Comparison of ENCODE assay signal across 28 cellular contexts in genomic region chr10:122510736-122511135, GRCh38. TPM values are rescaled to one million over a fixed set of nuclear protein-coding genes. Genes with fewer than 3 reads are reported as not detected.
DNase-seq lines count a peak whose midpoint lies in the region; ATAC-seq and TF ChIP-seq lines count a peak whose summit lies in the region.
"Had no signal": no experiment of that assay in that cellular context is flagged by ENCODE, and none has a peak within 500 bp of the region (broad histone marks: within the 10 kb centered on the region; RNA-seq: fewer than 3 reads in every experiment).

No MANE protein-coding gene starts in this region.

- H3K79me2 ChIP-seq in SK-N-SH (ENCODE audit: insufficient read depth) (0 out of 2 replicates have a peak, but pooled peaks cover 3% of the 10 kb centered on the region), mammary epithelial cell (ENCODE audit: insufficient read depth, low read length) (peaks cover 6% of the 10 kb centered on the region)

- dilution Hi-C loops in mammary epithelial cell (cut with HindIII; ENCODE audit: low sequenced_read_pairs): no loop called here

- no peak for DNase-seq in SK-N-SH
- DNase-seq in LNCaP clone FGC (ENCODE audit: low read depth): no peak
- no peak for DNase-seq in mammary epithelial cell
- DNase-seq in neuronal stem cell (ENCODE audit: low spot score): no peak
- DNase-seq in hippocampal formation (lab: John Stamatoyannopoulos, UW): no peak
- DNase-seq in ACHN: no peak
- no peak for DNase-seq in SIG-M5 (lab: John Stamatoyannopoulos, UW)
- DNase-seq: activated CD4-positive, alpha-beta T cell treated with anti-CD3 and anti-CD28 coated beads for 48 hours; activated naive CD4-positive, alpha-beta T cell; activated T-cell treated with anti-CD3 and anti-CD28 coated beads, Interleukin-2, amount 50 U/mL, for 4 hours; adrenal gland; GDM1; KBM-7; left ventricle myocardium superior; midbrain; naive thymus-derived CD8-positive, alpha-beta T cell; NCI-H1092; NCI-H187; NCI-H2227 treated with DMSO at 0.1 percent for 48 hours; NCI-H82; spleen; SW 1271; T1000; WERI-Rb-1 had no signal

- H3K9me3 ChIP-seq in SK-N-SH: no peaks in the 10 kb centered on the region
- H3K9me3 ChIP-seq in mammary epithelial cell (replicated peaks; ENCODE audit: insufficient read depth, low read length): no peaks in the 10 kb centered on the region
- H3K9me3 ChIP-seq in neuronal stem cell (replicated peaks in 1 of 2; ENCODE audit: control insufficient read depth in 2 of 2, insufficient read depth in 1 of 2, low read depth in 1 of 2, low read length in 2 of 2): no peaks in the 10 kb centered on the region
- H3K9me3 ChIP-seq: adrenal gland, spleen had no signal

- H2BK5ac ChIP-seq in neuronal stem cell (ENCODE audit: low read length): peak overlapping the region; percentile 44

- H4K20me1 ChIP-seq in SK-N-SH (ENCODE audit: insufficient read depth) (no peaks in the 10 kb centered on the region), mammary epithelial cell (ENCODE audit: insufficient read depth, low read length) (no peaks in the 10 kb centered on the region)

- no peak overlapping the region for H3K27ac ChIP-seq in SK-N-SH (ENCODE audit: low read depth in 2 of 2, low read length in 1 of 2)
- H3K27ac ChIP-seq in mammary epithelial cell (ENCODE audit: insufficient read depth, low read depth, low read length): peak overlapping the region; percentile 80
- no peak overlapping the region for H3K27ac ChIP-seq in neuronal stem cell (replicated peaks; ENCODE audit: low read length)
- H3K27ac ChIP-seq: adrenal gland, spleen, WERI-Rb-1 had no signal

- TF ChIP-seq EP300 in SK-N-SH (IDR thresholded peaks at IDR 0.05; ENCODE audit: borderline replicate concordance in 1 of 2, low read depth in 1 of 2, low read length in 1 of 2): no peak

- no peak overlapping the region for H3K4me3 ChIP-seq in SK-N-SH (ENCODE audit: low read depth in 2 of 2, low read length in 1 of 2)
- H3K4me3 ChIP-seq in LNCaP clone FGC (ENCODE audit: low read depth, low read length): no peak overlapping the region
- no peak overlapping the region for H3K4me3 ChIP-seq in mammary epithelial cell (replicated peaks in 1 of 3; ENCODE audit: insufficient read depth in 1 of 3, low read depth in 2 of 3, low read length in 3 of 3)
- no peak overlapping the region for H3K4me3 ChIP-seq in neuronal stem cell (ENCODE audit: low read length in 2 of 2)
- H3K4me3 ChIP-seq: adrenal gland, spleen had no signal

- H3F3A ChIP-seq in SK-N-SH (replicated peaks; ENCODE audit: insufficient read depth): no peaks in the 10 kb centered on the region

- no peak overlapping the region for H3K14ac ChIP-seq in neuronal stem cell (ENCODE audit: low read length)

- H3K9ac ChIP-seq in SK-N-SH: no peak overlapping the region
- H3K9ac ChIP-seq in mammary epithelial cell (ENCODE audit: insufficient read depth, low read length): peak overlapping the region; percentile 51
- no peak overlapping the region for H3K9ac ChIP-seq in neuronal stem cell (ENCODE audit: low read depth, low read length, poor library complexity)

- in situ Hi-C loops in mammary epithelial cell (cut with MboI; ENCODE audit: low sequenced_read_pairs in 2 of 2) (no loop called here), ACHN (cut with HindIII; ENCODE audit: low pct_ligation_motif_present, low pct_unique_long_range_greater_than_20kb, low sequenced_read_pairs) (no loop called here)

- no peak overlapping the region for H4K91ac ChIP-seq in neuronal stem cell (ENCODE audit: low read depth, low read length, poor library complexity)

- no peaks in the 10 kb centered on the region for H3K9me2 ChIP-seq in SK-N-SH

- CTCF ChIA-PET in SK-N-SH (lab: Yijun Ruan, JAX) (interaction anchor here (1.2 kb wide), 1 partner anchor 193 kb away, joined by 3 read pairs; no protein-coding TSS in a partner anchor), mammary epithelial cell (lab: Charles Lee; ENCODE audit: low non-redundant PET) (no interaction called here)

- H2BK15ac ChIP-seq in neuronal stem cell (ENCODE audit: low read length): no peak overlapping the region

- no peak overlapping the region for H4K8ac ChIP-seq in neuronal stem cell (ENCODE audit: low read depth, low read length)

- H3K36me3 ChIP-seq in SK-N-SH (replicated peaks in 1 of 2; ENCODE audit: control insufficient read depth in 1 of 2, insufficient read depth in 2 of 2, low read length in 1 of 2) (peaks cover 29 to 51% of the 10 kb centered on the region in 2 experiments), mammary epithelial cell (ENCODE audit: insufficient read depth, low read length) (peaks cover 37% of the 10 kb centered on the region), neuronal stem cell (replicated peaks in 1 of 2; ENCODE audit: control insufficient read depth in 2 of 2, insufficient read depth in 2 of 2, low read length in 2 of 2) (peaks cover 0 to 5% of the 10 kb centered on the region in 2 donors)
- H3K36me3 ChIP-seq: WERI-Rb-1 had no signal

- H2AFZ ChIP-seq in SK-N-SH (ENCODE audit: low read depth) (no peak overlapping the region), mammary epithelial cell (ENCODE audit: low read depth, low read length) (no peak overlapping the region), neuronal stem cell (ENCODE audit: low read length) (no peak overlapping the region)

- peak; percentile 27; the same call in 1 of the 2 replicates for TF ChIP-seq RAD21 in SK-N-SH (IDR thresholded peaks at IDR 0.05; ENCODE audit: low read length)

- H2BK120ac ChIP-seq in neuronal stem cell (ENCODE audit: low read depth, low read length): no peak overlapping the region

- no peak for ATAC-seq in SK-N-SH treated with all-trans-retinoic acid at 6 μM for 48 hours
- ATAC-seq: activated T-cell treated with anti-CD3 and anti-CD28 coated beads, Interleukin-2, amount 50 U/mL, for 4 hours; left ventricle myocardium superior; naive thymus-derived CD8-positive, alpha-beta T cell had no signal

- no peak overlapping the region for H3K23ac ChIP-seq in neuronal stem cell (ENCODE audit: low read depth, low read length, poor library complexity)

- no peak overlapping the region for H2AK5ac ChIP-seq in neuronal stem cell (ENCODE audit: low read depth, low read length)

- H3K4me1 ChIP-seq in SK-N-SH (ENCODE audit: control insufficient read depth in 1 of 2, insufficient read depth in 2 of 2, low read depth in 1 of 2, low read length in 1 of 2) (peaks cover 0 to 3% of the 10 kb centered on the region in 2 experiments; a peak in 1 of 4 replicates), mammary epithelial cell (ENCODE audit: insufficient read depth, low read length) (peaks cover 43% of the 10 kb centered on the region), neuronal stem cell (ENCODE audit: control insufficient read depth in 2 of 2, insufficient read depth in 1 of 2, low read depth in 1 of 2, low read length in 2 of 2) (peaks cover 0 to 5% of the 10 kb centered on the region in 2 donors)
- H3K4me1 ChIP-seq: adrenal gland had no signal

- no peak overlapping the region for H3K4ac ChIP-seq in neuronal stem cell (ENCODE audit: low read length)

- 87% methylated on average over 3 of the region's 3 CpGs for WGBS in SK-N-SH (ENCODE audit: low lambda C conversion rate)
- 84% methylated on average over 3 of the region's 3 CpGs for WGBS in mammary epithelial cell (ENCODE audit: low coverage, missing lambda C conversion rate)
- WGBS in neuronal stem cell (ENCODE audit: extremely low coverage in 2 of 2, insufficient read length in 2 of 2, insufficient replicate concordance in 1 of 2), 2 donors: no CpG with 5 or more reads among the region's 3 CpGs

- POLR2A ChIA-PET in SK-N-SH (lab: Yijun Ruan, JAX): no interaction called here

- H3K18ac ChIP-seq in neuronal stem cell (ENCODE audit: low read length): no peak overlapping the region

- H3K79me1 ChIP-seq in neuronal stem cell (ENCODE audit: low read depth, low read length): no peaks in the 10 kb centered on the region

- no TSS peak for BruUV-seq in mammary epithelial cell (replicated peaks; lab: Mats Ljungman, UMichigan)

- no peak overlapping the region for H2BK12ac ChIP-seq in neuronal stem cell (ENCODE audit: low read length)

- intact Hi-C loops in mammary epithelial cell (cut with micrococcal nuclease): loop anchor here (1.0 to 2.0 kb wide), 5 partner anchors 20 to 192 kb away; no protein-coding TSS in a partner anchor

- H3K27me3 ChIP-seq in SK-N-SH (ENCODE audit: insufficient read depth) (no peaks in the 10 kb centered on the region), mammary epithelial cell (ENCODE audit: insufficient read depth, low read length) (no peaks in the 10 kb centered on the region), neuronal stem cell (ENCODE audit: control insufficient read depth in 3 of 3, insufficient read depth in 3 of 3, low read depth in 1 of 3, low read length in 3 of 3) (no peaks in the 10 kb centered on the region)
- H3K27me3 ChIP-seq: adrenal gland, spleen had no signal

- TF ChIP-seq CTCF in SK-N-SH (IDR thresholded peaks at IDR 0.05): no peak
- peak; percentile 16; the same call in 1 of the 2 replicates for TF ChIP-seq CTCF in LNCaP clone FGC (IDR thresholded peaks at IDR 0.05; ENCODE audit: control insufficient read depth, extremely low read depth, insufficient read depth)
- TF ChIP-seq CTCF in mammary epithelial cell (conservative IDR thresholded peaks at IDR 0.05 in 1 of 2, IDR thresholded peaks at IDR 0.05 in 1 of 2; ENCODE audit: extremely low read depth in 1 of 2, insufficient read depth in 1 of 2, low read depth in 1 of 2, low read length in 2 of 2): peak; percentile 6 to 18

- no peak overlapping the region for H3K4me2 ChIP-seq in SK-N-SH
- H3K4me2 ChIP-seq in mammary epithelial cell (ENCODE audit: insufficient read depth, low read depth, low read length): no peak overlapping the region
- H3K4me2 ChIP-seq in neuronal stem cell (ENCODE audit: insufficient read depth, low read length, poor library complexity, severe bottlenecking): no peak overlapping the region

RNA-seq across cellular contexts. Expression of gene HTRA1, which starts 49.4 kb away (rescaled TPM):
- polyA plus RNA-seq in SK-N-SH (2012; rRNA removed) (291 and 339 TPM in 2 replicates), mammary epithelial cell (615 TPM)
- polyA plus RNA-seq in SK-N-SH (2012; cell fraction: cytosol; rRNA removed): 289 and 306 TPM in 2 replicates
- polyA plus RNA-seq in SK-N-SH (2012; cell fraction: nucleus; rRNA removed): 141 and 235 TPM in 2 replicates
- 100 to 1,000 TPM; 179 to 311 TPM for total RNA-seq in mammary epithelial cell
- 271 TPM for polyA minus RNA-seq in mammary epithelial cell
- 9.0 TPM for polyA plus RNA-seq in neuronal stem cell (2013, experiment 1 of 2)
- polyA plus RNA-seq in neuronal stem cell (2013, experiment 2 of 2): 8.8 TPM
- total RNA-seq: naive thymus-derived CD8-positive, alpha-beta T cell had no signal
- polyA plus RNA-seq: naive thymus-derived CD8-positive, alpha-beta T cell had no signal

RNA-seq across cellular contexts. Expression of gene DMBT1, which starts 49.8 kb away (rescaled TPM):
- not detected in 2 replicates for polyA plus RNA-seq in SK-N-SH (2012; rRNA removed)
- polyA plus RNA-seq in SK-N-SH (2012; cell fraction: cytosol; rRNA removed): not detected in 2 replicates
- 0.04 and 0.07 TPM in 2 replicates for polyA plus RNA-seq in SK-N-SH (2012; cell fraction: nucleus; rRNA removed)
- total RNA-seq in mammary epithelial cell: under 1 TPM; 0.24 to 0.33 TPM
- polyA plus RNA-seq in mammary epithelial cell: 1.1 TPM
- polyA minus RNA-seq in mammary epithelial cell: 1.6 TPM
- polyA plus RNA-seq in neuronal stem cell (2013, experiment 1 of 2): not detected
- polyA plus RNA-seq in neuronal stem cell (2013, experiment 2 of 2): not detected
- total RNA-seq: naive thymus-derived CD8-positive, alpha-beta T cell had no signal
- polyA plus RNA-seq: naive thymus-derived CD8-positive, alpha-beta T cell had no signal

RNA-seq across cellular contexts. Expression of gene ARMS2, which starts 56.3 kb away (rescaled TPM):
- polyA plus RNA-seq in SK-N-SH (2012; rRNA removed) (not detected in 2 replicates), mammary epithelial cell (not detected)
- polyA plus RNA-seq in SK-N-SH (2012; cell fraction: cytosol; rRNA removed): 0.04 TPM in 1 of 2 replicates, not detected in the other
- polyA plus RNA-seq in SK-N-SH (2012; cell fraction: nucleus; rRNA removed): not detected in 2 replicates
- under 1 TPM in 1 of 2 donors, not detected in 1; 0.17 TPM for total RNA-seq in mammary epithelial cell
- polyA minus RNA-seq in mammary epithelial cell: not detected
- not detected for polyA plus RNA-seq in neuronal stem cell (2013, experiment 1 of 2)
- not detected for polyA plus RNA-seq in neuronal stem cell (2013, experiment 2 of 2)
- total RNA-seq: activated T-cell treated with anti-CD3 and anti-CD28 coated beads, Interleukin-2, amount 50 U/mL, for 4 hours; adrenal gland; left ventricle myocardium superior; naive thymus-derived CD8-positive, alpha-beta T cell; osteocyte; renal cortical epithelial cell; spleen had no signal
- polyA plus RNA-seq: BJ; naive thymus-derived CD8-positive, alpha-beta T cell; spleen had no signal
